Comparison of ENCODE assay signal across 1 cellular context in genomic region chrX:101617211-101618191, GRCh38.
TF ChIP-seq lines count a peak whose summit lies in the region.

Gene ARMCX6, minus strand, starts transcription at chrX:101618000. Its CDS starts 1,380 bp downstream, at chrX:101616620.

TF ChIP-seq in HEK293, 187 proteins besides CTCF, POLR2A, EP300 and RAD21 (continued from another document):
- no peak for TF ChIP-seq ZBTB21 (tag by site-specific recombination; IDR thresholded peaks at IDR 0.05)
- TF ChIP-seq BCL6B (tag by site-specific recombination; IDR thresholded peaks at IDR 0.05), result no peak
- no peak for TF ChIP-seq ZNF488 (tag by site-specific recombination; IDR thresholded peaks at IDR 0.05)
- no peak for TF ChIP-seq ZNF157 (tag by site-specific recombination; IDR thresholded peaks at IDR 0.05)
- no peak for TF ChIP-seq ZNF266 (tag by site-specific recombination; IDR thresholded peaks at IDR 0.05; ENCODE audit: low read depth)
- TF ChIP-seq ZNF624 (tag by site-specific recombination; IDR thresholded peaks at IDR 0.05), result no peak
- no peak for TF ChIP-seq ZNF639 (tag by site-specific recombination; IDR thresholded peaks at IDR 0.05)
